Comparison of ENCODE assay signal across 1 cellular context in the genomic region with DNA sequence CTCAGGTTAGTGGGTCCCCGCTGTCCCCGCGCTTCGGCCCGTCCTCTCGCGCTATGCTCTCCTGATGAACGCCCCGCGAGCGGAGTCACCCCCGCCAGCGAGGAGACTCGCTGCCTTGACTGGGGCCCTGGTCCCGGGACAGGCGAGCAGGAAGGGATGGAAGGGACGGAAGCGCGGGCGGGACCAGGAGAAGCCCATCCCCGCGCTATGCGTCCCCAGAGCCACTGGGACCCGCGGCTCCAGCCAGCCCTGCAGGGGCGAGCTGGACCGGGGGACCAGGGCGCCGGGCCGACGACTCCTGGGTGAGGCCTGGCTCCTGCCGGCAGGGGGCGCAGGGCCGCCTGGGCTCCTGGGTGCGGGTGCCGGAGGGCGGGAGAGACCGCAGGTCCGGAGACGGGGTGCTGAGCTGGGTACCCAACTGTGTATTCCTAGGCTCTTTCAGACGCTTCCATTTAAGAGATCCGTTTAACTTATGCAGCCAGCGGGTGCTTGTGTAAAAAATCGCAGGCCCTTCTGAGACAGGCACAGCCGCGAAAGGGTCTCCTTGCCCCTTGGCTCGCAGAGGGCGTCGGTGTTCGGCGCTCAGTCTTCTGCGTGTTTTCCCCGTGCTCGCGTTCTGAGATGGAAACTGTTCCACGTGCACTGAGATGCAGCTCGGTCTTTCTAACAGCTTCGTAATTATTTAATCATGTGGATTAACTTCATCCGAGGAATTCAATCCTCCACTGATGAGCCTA.
TF ChIP-seq lines count a peak whose summit lies in the region.

No MANE protein-coding gene starts in this region.

TF ChIP-seq in HepG2, 621 proteins besides CTCF, POLR2A, EP300 and RAD21 (continued from another document and continues in another):
- TF ChIP-seq ZFP91 (CRISPR knock-in tag; IDR thresholded peaks at IDR 0.05; ENCODE audit: borderline replicate concordance) (peak; percentile 54; the same call in 1 of the 2 replicates), ZNF20 (CRISPR knock-in tag; IDR thresholded peaks at IDR 0.05) (no peak), ZNF205 (CRISPR knock-in tag; IDR thresholded peaks at IDR 0.05) (no peak), NR3C1 (CRISPR knock-in tag; IDR thresholded peaks at IDR 0.05) (no peak), PAX8 (CRISPR knock-in tag; IDR thresholded peaks at IDR 0.05; ENCODE audit: borderline replicate concordance) (0 out of 2 replicates have a peak, but pooled peaks have one; percentile 49), TGIF2 (CRISPR knock-in tag; IDR thresholded peaks at IDR 0.05) (no peak), E2F1 (CRISPR knock-in tag; IDR thresholded peaks at IDR 0.05) (0 out of 2 replicates have a peak, but pooled peaks have one; percentile 25), ZNF775 (CRISPR knock-in tag; IDR thresholded peaks at IDR 0.05; ENCODE audit: borderline replicate concordance) (no peak), TCF7L2 (IDR thresholded peaks at IDR 0.05; ENCODE audit: low read depth, low read length) (no peak), PHB2 (IDR thresholded peaks at IDR 0.05; ENCODE audit: partially characterized antibody) (no peak), ZNF264 (CRISPR knock-in tag; IDR thresholded peaks at IDR 0.05) (no peak), ZNF672 (CRISPR knock-in tag; IDR thresholded peaks at IDR 0.05) (no peak), KLF11 (CRISPR knock-in tag; IDR thresholded peaks at IDR 0.05) (no peak), SATB2 (CRISPR knock-in tag; IDR thresholded peaks at IDR 0.05) (no peak), NFE2L2 (IDR thresholded peaks at IDR 0.05; ENCODE audit: low read length) (no peak), ZNF569 (CRISPR knock-in tag; IDR thresholded peaks at IDR 0.05; ENCODE audit: borderline replicate concordance) (no peak), GATA4 (IDR thresholded peaks at IDR 0.05; ENCODE audit: borderline replicate concordance, low read depth) (no peak), ZNF772 (CRISPR knock-in tag; IDR thresholded peaks at IDR 0.05) (no peak), KLF9 (CRISPR knock-in tag; IDR thresholded peaks at IDR 0.05; ENCODE audit: low read depth) (no peak), KAT7 (CRISPR knock-in tag; IDR thresholded peaks at IDR 0.05; ENCODE audit: borderline replicate concordance) (peak; percentile 60; the same call in 1 of the 2 replicates), TCF7 (IDR thresholded peaks at IDR 0.05; ENCODE audit: low read depth) (no peak), ARHGAP35 (CRISPR knock-in tag; IDR thresholded peaks at IDR 0.05; ENCODE audit: borderline replicate concordance) (no peak), WIZ (CRISPR knock-in tag; IDR thresholded peaks at IDR 0.05) (no peak), SP5 (CRISPR knock-in tag; IDR thresholded peaks at IDR 0.05; ENCODE audit: borderline replicate concordance, low read depth) (no peak), ZFP82 (CRISPR knock-in tag; IDR thresholded peaks at IDR 0.05; ENCODE audit: borderline replicate concordance) (no peak), NFE2 (CRISPR knock-in tag; IDR thresholded peaks at IDR 0.05) (no peak), ZBTB42 (CRISPR knock-in tag; IDR thresholded peaks at IDR 0.05) (no peak), FIP1L1 (IDR thresholded peaks at IDR 0.05; ENCODE audit: borderline replicate concordance, insufficient read depth, low read depth, low read length) (no peak), ATF3 (CRISPR knock-in tag; IDR thresholded peaks at IDR 0.05) (peak; percentile 42; the same call in 1 of the 2 replicates), ZNF619 (CRISPR knock-in tag; IDR thresholded peaks at IDR 0.05) (no peak), ZNF883 (CRISPR knock-in tag; IDR thresholded peaks at IDR 0.05; ENCODE audit: not compliant biosample characterization) (no peak), ZNF570 (CRISPR knock-in tag; IDR thresholded peaks at IDR 0.05; ENCODE audit: borderline replicate concordance) (no peak), ZNF282 (IDR thresholded peaks at IDR 0.05; ENCODE audit: partially characterized antibody) (no peak), ETV6 (CRISPR knock-in tag; conservative IDR thresholded peaks at IDR 0.05) (peak; percentile 66; the same call in 1 of the 2 replicates), TBX3 (IDR thresholded peaks at IDR 0.05; ENCODE audit: borderline replicate concordance) (no peak), ZSCAN22 (CRISPR knock-in tag; IDR thresholded peaks at IDR 0.05) (no peak), NR1H2 (CRISPR knock-in tag; IDR thresholded peaks at IDR 0.05; ENCODE audit: borderline replicate concordance, low read depth) (no peak), EEA1 (CRISPR knock-in tag; IDR thresholded peaks at IDR 0.05; ENCODE audit: borderline replicate concordance) (no peak), BRD4 (CRISPR knock-in tag; IDR thresholded peaks at IDR 0.05) (no peak), TMF1 (CRISPR knock-in tag; IDR thresholded peaks at IDR 0.05; ENCODE audit: low read depth) (no peak), SCMH1 (CRISPR knock-in tag; IDR thresholded peaks at IDR 0.05; ENCODE audit: borderline replicate concordance) (no peak), ZNF598 (CRISPR knock-in tag; IDR thresholded peaks at IDR 0.05; ENCODE audit: borderline replicate concordance) (no peak), PLRG1 (conservative IDR thresholded peaks at IDR 0.05) (no peak), ZNF329 (CRISPR knock-in tag; IDR thresholded peaks at IDR 0.05; ENCODE audit: low read depth) (no peak), SIN3A (IDR thresholded peaks at IDR 0.05; ENCODE audit: borderline replicate concordance, low read depth, low read length) (no peak), SRSF4 (IDR thresholded peaks at IDR 0.05; ENCODE audit: low read depth, low read length, poor library complexity, severe bottlenecking) (no peak), RFX3 (CRISPR knock-in tag; IDR thresholded peaks at IDR 0.05) (no peak), ZNF747 (CRISPR knock-in tag; IDR thresholded peaks at IDR 0.05; ENCODE audit: borderline replicate concordance) (0 out of 2 replicates have a peak, but pooled peaks have one; percentile 64), HDAC2 (CRISPR knock-in tag; IDR thresholded peaks at IDR 0.05) (0 out of 2 replicates have a peak, but pooled peaks have one; percentile 28), ZBTB7A (CRISPR knock-in tag; IDR thresholded peaks at IDR 0.05) (no peak)
- TF ChIP-seq, protein P1, sequence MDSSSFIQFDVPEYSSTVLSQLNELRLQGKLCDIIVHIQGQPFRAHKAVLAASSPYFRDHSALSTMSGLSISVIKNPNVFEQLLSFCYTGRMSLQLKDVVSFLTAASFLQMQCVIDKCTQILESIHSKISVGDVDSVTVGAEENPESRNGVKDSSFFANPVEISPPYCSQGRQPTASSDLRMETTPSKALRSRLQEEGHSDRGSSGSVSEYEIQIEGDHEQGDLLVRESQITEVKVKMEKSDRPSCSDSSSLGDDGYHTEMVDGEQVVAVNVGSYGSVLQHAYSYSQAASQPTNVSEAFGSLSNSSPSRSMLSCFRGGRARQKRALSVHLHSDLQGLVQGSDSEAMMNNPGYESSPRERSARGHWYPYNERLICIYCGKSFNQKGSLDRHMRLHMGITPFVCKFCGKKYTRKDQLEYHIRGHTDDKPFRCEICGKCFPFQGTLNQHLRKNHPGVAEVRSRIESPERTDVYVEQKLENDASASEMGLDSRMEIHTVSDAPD (CRISPR knock-in tag; IDR thresholded peaks at IDR 0.05): no peak
- TF ChIP-seq, protein P2, sequence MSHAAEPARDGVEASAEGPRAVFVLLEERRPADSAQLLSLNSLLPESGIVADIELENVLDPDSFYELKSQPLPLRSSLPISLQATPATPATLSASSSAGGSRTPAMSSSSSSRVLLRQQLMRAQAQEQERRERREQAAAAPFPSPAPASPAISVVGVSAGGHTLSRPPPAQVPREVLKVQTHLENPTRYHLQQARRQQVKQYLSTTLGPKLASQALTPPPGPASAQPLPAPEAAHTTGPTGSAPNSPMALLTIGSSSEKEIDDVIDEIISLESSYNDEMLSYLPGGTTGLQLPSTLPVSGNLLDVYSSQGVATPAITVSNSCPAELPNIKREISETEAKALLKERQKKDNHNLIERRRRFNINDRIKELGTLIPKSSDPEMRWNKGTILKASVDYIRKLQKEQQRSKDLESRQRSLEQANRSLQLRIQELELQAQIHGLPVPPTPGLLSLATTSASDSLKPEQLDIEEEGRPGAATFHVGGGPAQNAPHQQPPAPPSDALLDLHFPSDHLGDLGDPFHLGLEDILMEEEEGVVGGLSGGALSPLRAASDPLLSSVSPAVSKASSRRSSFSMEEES (CRISPR knock-in tag; IDR thresholded peaks at IDR 0.05): no peak
- TF ChIP-seq, protein P3, sequence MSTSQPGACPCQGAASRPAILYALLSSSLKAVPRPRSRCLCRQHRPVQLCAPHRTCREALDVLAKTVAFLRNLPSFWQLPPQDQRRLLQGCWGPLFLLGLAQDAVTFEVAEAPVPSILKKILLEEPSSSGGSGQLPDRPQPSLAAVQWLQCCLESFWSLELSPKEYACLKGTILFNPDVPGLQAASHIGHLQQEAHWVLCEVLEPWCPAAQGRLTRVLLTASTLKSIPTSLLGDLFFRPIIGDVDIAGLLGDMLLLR (CRISPR knock-in tag; IDR thresholded peaks at IDR 0.05): no peak
- TF ChIP-seq, protein P4, sequence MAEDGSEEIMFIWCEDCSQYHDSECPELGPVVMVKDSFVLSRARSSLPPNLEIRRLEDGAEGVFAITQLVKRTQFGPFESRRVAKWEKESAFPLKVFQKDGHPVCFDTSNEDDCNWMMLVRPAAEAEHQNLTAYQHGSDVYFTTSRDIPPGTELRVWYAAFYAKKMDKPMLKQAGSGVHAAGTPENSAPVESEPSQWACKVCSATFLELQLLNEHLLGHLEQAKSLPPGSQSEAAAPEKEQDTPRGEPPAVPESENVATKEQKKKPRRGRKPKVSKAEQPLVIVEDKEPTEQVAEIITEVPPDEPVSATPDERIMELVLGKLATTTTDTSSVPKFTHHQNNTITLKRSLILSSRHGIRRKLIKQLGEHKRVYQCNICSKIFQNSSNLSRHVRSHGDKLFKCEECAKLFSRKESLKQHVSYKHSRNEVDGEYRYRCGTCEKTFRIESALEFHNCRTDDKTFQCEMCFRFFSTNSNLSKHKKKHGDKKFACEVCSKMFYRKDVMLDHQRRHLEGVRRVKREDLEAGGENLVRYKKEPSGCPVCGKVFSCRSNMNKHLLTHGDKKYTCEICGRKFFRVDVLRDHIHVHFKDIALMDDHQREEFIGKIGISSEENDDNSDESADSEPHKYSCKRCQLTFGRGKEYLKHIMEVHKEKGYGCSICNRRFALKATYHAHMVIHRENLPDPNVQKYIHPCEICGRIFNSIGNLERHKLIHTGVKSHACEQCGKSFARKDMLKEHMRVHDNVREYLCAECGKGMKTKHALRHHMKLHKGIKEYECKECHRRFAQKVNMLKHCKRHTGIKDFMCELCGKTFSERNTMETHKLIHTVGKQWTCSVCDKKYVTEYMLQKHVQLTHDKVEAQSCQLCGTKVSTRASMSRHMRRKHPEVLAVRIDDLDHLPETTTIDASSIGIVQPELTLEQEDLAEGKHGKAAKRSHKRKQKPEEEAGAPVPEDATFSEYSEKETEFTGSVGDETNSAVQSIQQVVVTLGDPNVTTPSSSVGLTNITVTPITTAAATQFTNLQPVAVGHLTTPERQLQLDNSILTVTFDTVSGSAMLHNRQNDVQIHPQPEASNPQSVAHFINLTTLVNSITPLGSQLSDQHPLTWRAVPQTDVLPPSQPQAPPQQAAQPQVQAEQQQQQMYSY (CRISPR knock-in tag; IDR thresholded peaks at IDR 0.05): 0 out of 2 replicates have a peak, but pooled peaks have one; percentile 10
- TF ChIP-seq, protein P5, sequence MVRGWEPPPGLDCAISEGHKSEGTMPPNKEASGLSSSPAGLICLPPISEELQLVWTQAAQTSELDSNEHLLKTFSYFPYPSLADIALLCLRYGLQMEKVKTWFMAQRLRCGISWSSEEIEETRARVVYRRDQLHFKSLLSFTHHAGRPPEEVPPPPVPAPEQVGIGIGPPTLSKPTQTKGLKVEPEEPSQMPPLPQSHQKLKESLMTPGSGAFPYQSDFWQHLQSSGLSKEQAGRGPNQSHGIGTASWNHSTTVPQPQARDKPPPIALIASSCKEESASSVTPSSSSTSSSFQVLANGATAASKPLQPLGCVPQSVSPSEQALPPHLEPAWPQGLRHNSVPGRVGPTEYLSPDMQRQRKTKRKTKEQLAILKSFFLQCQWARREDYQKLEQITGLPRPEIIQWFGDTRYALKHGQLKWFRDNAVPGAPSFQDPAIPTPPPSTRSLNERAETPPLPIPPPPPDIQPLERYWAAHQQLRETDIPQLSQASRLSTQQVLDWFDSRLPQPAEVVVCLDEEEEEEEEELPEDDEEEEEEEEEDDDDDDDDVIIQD (CRISPR knock-in tag; IDR thresholded peaks at IDR 0.05; ENCODE audit: low read depth): no peak
